Comparison of ENCODE assay signal across 8 cellular contexts in genomic region chr12:26994109-26994508, GRCh38.
"Had no signal": no experiment of that assay in that cellular context is flagged by ENCODE, and none has a peak within 500 bp of the region (broad histone marks: within the 10 kb centered on the region; RNA-seq: fewer than 3 reads in every experiment).

No MANE protein-coding gene starts in this region.

- FAIRE-seq: G401.6, GM12878, GM12891, GM12892, GM18507, GM19239 had no signal

- DNase-seq: GDM1, GF-D8 had no signal

- H3K4me3 ChIP-seq: GM12878 had no signal

- ATAC-seq: GM12878 had no signal
